In genomic region chr15:89776274-89777072, GRCh38 we compare ENCODE assay signal across 9 cellular contexts. TPM values are rescaled to one million over a fixed set of nuclear protein-coding genes. Genes with fewer than 3 reads are reported as not detected.
DNase-seq lines count a peak whose midpoint lies in the region; ATAC-seq and TF ChIP-seq lines count a peak whose summit lies in the region.
"Had no signal": no experiment of that assay in that cellular context is flagged by ENCODE, and none has a peak within 500 bp of the region (broad histone marks: within the 10 kb centered on the region; RNA-seq: fewer than 3 reads in every experiment).

Gene MESP2, plus strand, starts transcription at chr15:89776332. Its CDS starts 26 bp downstream, at chr15:89776358.

- no peak within 1 kb of the TSS for H3K27ac ChIP-seq in mesendoderm (ENCODE audit: low read depth, low read length)
- H3K27ac ChIP-seq: SK-N-MC had no signal

- H3K56ac ChIP-seq in mesendoderm (ENCODE audit: low read length): peak within 1 kb of the TSS; percentile 83

- H3K18ac ChIP-seq in mesendoderm (ENCODE audit: low read length): peak within 1 kb of the TSS; percentile 70

- no peak within 1 kb of the TSS for H4K8ac ChIP-seq in mesendoderm (ENCODE audit: low read depth, low read length)

- CTCF ChIA-PET in activated CD8-positive, alpha-beta T cell treated with anti-CD3 and anti-CD28 coated beads, Interleukin-2, amount 10 ng/mL, durations not matched to agents 7 days and 5 days (lab: Charles Lee): interaction anchor here (1.2 to 3.8 kb wide), 2 partner anchors 16 to 98 kb away, joined by 4 to 27 read pairs; no protein-coding TSS in a partner anchor

- peak within 1 kb of the TSS; percentile 6 for H2AK5ac ChIP-seq in mesendoderm (ENCODE audit: low read length)

- H3K4ac ChIP-seq in mesendoderm (ENCODE audit: low read depth, low read length): peak within 1 kb of the TSS; percentile 63

- H3K4me3 Mint-ChIP-seq in activated CD8-positive, alpha-beta T cell treated with anti-CD3 and anti-CD28 coated beads, Interleukin-2, amount 10 ng/mL, durations not matched to agents 7 days and 5 days: peak within 1 kb of the TSS; percentile 56
- no peak within 1 kb of the TSS for H3K4me3 Mint-ChIP-seq in endothelial cell (ENCODE audit: unreplicated experiment)

- POLR2A ChIA-PET in activated CD8-positive, alpha-beta T cell treated with anti-CD3 and anti-CD28 coated beads, Interleukin-2, amount 10 ng/mL, durations not matched to agents 7 days and 5 days (lab: Charles Lee): no interaction called here

- H3K23ac ChIP-seq in mesendoderm (ENCODE audit: low read length): no peak within 1 kb of the TSS

- H3K27me3 Mint-ChIP-seq in activated CD8-positive, alpha-beta T cell treated with anti-CD3 and anti-CD28 coated beads, Interleukin-2, amount 10 ng/mL, durations not matched to agents 7 days and 5 days (ENCODE audit: low read depth): peaks cover 24% of the 10 kb centered on the region
- peaks cover 4% of the 10 kb centered on the region for H3K27me3 Mint-ChIP-seq in endothelial cell (ENCODE audit: unreplicated experiment)

- no peak within 1 kb of the TSS for H2BK5ac ChIP-seq in mesendoderm (ENCODE audit: low read length)

- H3K9ac ChIP-seq in mesendoderm (ENCODE audit: low read length): peak within 1 kb of the TSS; percentile 77

- H4K5ac ChIP-seq in mesendoderm (ENCODE audit: low read length): no peak within 1 kb of the TSS

- no peaks in the 10 kb centered on the region for H3K79me1 ChIP-seq in mesendoderm (ENCODE audit: low read length)

- H3K27ac Mint-ChIP-seq in activated CD8-positive, alpha-beta T cell treated with anti-CD3 and anti-CD28 coated beads, Interleukin-2, amount 10 ng/mL, durations not matched to agents 7 days and 5 days: no peak within 1 kb of the TSS
- H3K27ac Mint-ChIP-seq in endothelial cell (ENCODE audit: unreplicated experiment): no peak within 1 kb of the TSS

- peaks cover 8% of the 10 kb centered on the region for H3K4me1 Mint-ChIP-seq in activated CD8-positive, alpha-beta T cell treated with anti-CD3 and anti-CD28 coated beads, Interleukin-2, amount 10 ng/mL, durations not matched to agents 7 days and 5 days (ENCODE audit: low read depth)
- no peaks in the 10 kb centered on the region for H3K4me1 Mint-ChIP-seq in endothelial cell (ENCODE audit: unreplicated experiment)

- DNase-seq in Caki2 (ENCODE audit: low read depth): peak; percentile 78
- peak; percentile 66 to 87 for DNase-seq in HAP-1 (ENCODE audit: low spot score in 2 of 2)
- DNase-seq in NCI-H226: peak; percentile 79
- DNase-seq in activated CD8-positive, alpha-beta T cell treated with anti-CD3 and anti-CD28 coated beads, Interleukin-2, amount 10 ng/mL, durations not matched to agents 7 days and 5 days: peak; percentile 58
- DNase-seq in endothelial cell (ENCODE audit: low spot score): peak; percentile 83
- DNase-seq in mesendoderm: peak; percentile 93
- DNase-seq in stimulated activated CD4-positive, alpha-beta T cell treated with anti-CD3 and anti-CD28 coated beads, TNF-alpha, amount 100 ng/mL, for 48 hours (ENCODE audit: low read depth in 3 of 3): peak in 2 of 3 donors; percentile 31 to 34

- no peaks in the 10 kb centered on the region for H3K9me3 ChIP-seq in HAP-1

- H3K4me2 ChIP-seq in mesendoderm (ENCODE audit: low read length): peak within 1 kb of the TSS; percentile 23

- peak within 1 kb of the TSS; percentile 21 for H3K4me3 ChIP-seq in HAP-1
- H3K4me3 ChIP-seq in mesendoderm (ENCODE audit: low read length): peak within 1 kb of the TSS; percentile 26
- H3K4me3 ChIP-seq: SK-N-MC had no signal

- H3K36me3 ChIP-seq in HAP-1 (replicated peaks) (no peaks in the 10 kb centered on the region), mesendoderm (ENCODE audit: control insufficient read depth, insufficient read depth, low read length) (no peaks in the 10 kb centered on the region)

- H3K36me3 Mint-ChIP-seq in activated CD8-positive, alpha-beta T cell treated with anti-CD3 and anti-CD28 coated beads, Interleukin-2, amount 10 ng/mL, durations not matched to agents 7 days and 5 days (ENCODE audit: low read depth): no peaks in the 10 kb centered on the region
- H3K36me3 Mint-ChIP-seq in endothelial cell (ENCODE audit: low read depth, unreplicated experiment): peaks cover 3% of the 10 kb centered on the region

- peak; percentile 86 for ATAC-seq in activated CD8-positive, alpha-beta T cell treated with anti-CD3 and anti-CD28 coated beads, Interleukin-2, amount 10 ng/mL, durations not matched to agents 7 days and 5 days
- ATAC-seq in HG02623 (IDR thresholded peaks at IDR 0.05; ENCODE audit: unreplicated experiment): no peak

- no CpG with 5 or more reads among the region's 82 CpGs for WGBS in mesendoderm (ENCODE audit: extremely low coverage, insufficient coverage, low lambda C conversion rate)

- H3K4me1 ChIP-seq in HAP-1 (peaks cover 3% of the 10 kb centered on the region), mesendoderm (ENCODE audit: control insufficient read depth, low read depth, low read length) (peaks cover 11% of the 10 kb centered on the region)

- peak; percentile 27 for TF ChIP-seq CTCF in endothelial cell (IDR thresholded peaks at IDR 0.05; ENCODE audit: unreplicated experiment)

- in situ Hi-C loops in Caki2 (cut with HindIII; ENCODE audit: low pct_unique_long_range_greater_than_20kb, low sequenced_read_pairs): loop anchor here (10.0 kb wide), 1 partner anchor 98 kb away; no protein-coding TSS in a partner anchor
- in situ Hi-C loops in HAP-1 (cut with MboI; ENCODE audit: low sequenced_read_pairs): no loop called here

- H2BK120ac ChIP-seq in mesendoderm (ENCODE audit: low read depth, low read length): no peak within 1 kb of the TSS

- H3K79me2 ChIP-seq in mesendoderm (ENCODE audit: control insufficient read depth, insufficient read depth, low read length): no peaks in the 10 kb centered on the region

- H3K9me3 Mint-ChIP-seq in activated CD8-positive, alpha-beta T cell treated with anti-CD3 and anti-CD28 coated beads, Interleukin-2, amount 10 ng/mL, durations not matched to agents 7 days and 5 days (ENCODE audit: insufficient read depth): no peaks in the 10 kb centered on the region
- no peaks in the 10 kb centered on the region for H3K9me3 Mint-ChIP-seq in endothelial cell (ENCODE audit: unreplicated experiment)

- H2BK15ac ChIP-seq in mesendoderm (replicated peaks; ENCODE audit: low read depth): no peak within 1 kb of the TSS

- H3K27me3 ChIP-seq in HAP-1 (ENCODE audit: low read depth) (no peaks in the 10 kb centered on the region), mesendoderm (ENCODE audit: insufficient read depth, low read length, poor library complexity) (no peaks in the 10 kb centered on the region)

RNA-seq across cellular contexts. Expression of gene MESP2, which starts in this region (rescaled TPM):
- total RNA-seq in Caki2 (2014; rRNA removed; shearing (Covaris generic); ENCODE audit: low replicate concordance): 0.43 and 1.4 TPM in 2 replicates
- not detected for total RNA-seq in activated CD8-positive, alpha-beta T cell treated with anti-CD3 and anti-CD28 coated beads, Interleukin-2, amount 10 ng/mL, durations not matched to agents 7 days and 5 days
- 0.33 TPM for total RNA-seq in endothelial cell (ENCODE audit: unreplicated experiment)
- 0.56 TPM for polyA plus RNA-seq in mesendoderm (2013, experiment 1 of 2)
- 0.38 TPM for polyA plus RNA-seq in mesendoderm (2013, experiment 2 of 2)

Comparison
In these comparisons a context has a peak if more than half of its experiments do, and no peak if none do; other contexts are left out.
1. Peak in DNase-seq and ATAC-seq in activated CD8-positive, alpha-beta T cell treated with anti-CD3 and anti-CD28 coated beads, Interleukin-2, amount 10 ng/mL, durations not matched to agents 7 days and 5 days; RNA of the gene not detected or under 1 TPM.
2. Peak in DNase-seq in endothelial cell; RNA of the gene not detected or under 1 TPM.
3. DNase-seq: peak in every context shown above with its lines; median percentile 93 in mesendoderm; 83 in endothelial cell; 79 in NCI-H226; 78 in Caki2; 76 in HAP-1; 58 in activated CD8-positive, alpha-beta T cell treated with anti-CD3 and anti-CD28 coated beads, Interleukin-2, amount 10 ng/mL, durations not matched to agents 7 days and 5 days; 32 in stimulated activated CD4-positive, alpha-beta T cell treated with anti-CD3 and anti-CD28 coated beads, TNF-alpha, amount 100 ng/mL, for 48 hours.